In the genomic region with DNA sequence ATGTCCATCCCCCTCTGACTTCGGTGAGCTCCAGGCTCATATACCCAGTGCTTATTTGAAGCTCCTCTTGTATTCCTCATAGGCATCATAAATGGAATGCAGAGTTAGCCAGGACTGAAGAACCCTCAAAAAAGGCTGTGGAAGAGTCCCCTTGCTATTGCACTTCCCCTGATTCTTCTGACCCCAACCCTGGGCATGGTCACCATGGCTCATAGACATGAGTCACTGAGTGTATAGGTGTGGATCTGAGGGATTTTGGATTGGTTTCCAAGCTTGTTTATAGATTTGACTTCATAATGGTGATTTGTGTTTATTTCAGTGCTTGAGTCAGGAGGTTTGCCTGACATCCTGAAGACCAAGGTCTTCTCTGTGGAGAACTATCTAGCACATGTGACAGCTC, we compare ENCODE assay signal across 1 cellular context.
A peak's percentile ranks its signal among the peaks of the same experiment; 100 is the strongest.
TF ChIP-seq lines count a peak whose summit lies in the region.

No MANE protein-coding gene starts in this region.

TF ChIP-seq in HepG2, 621 proteins besides CTCF, POLR2A, EP300 and RAD21:
- no peak for TF ChIP-seq SP4 (CRISPR knock-in tag; IDR thresholded peaks at IDR 0.05)
- TF ChIP-seq FOSL2 (CRISPR knock-in tag; IDR thresholded peaks at IDR 0.05) = peak; percentile 40
